Comparison of ENCODE assay signal across 18 cellular contexts in the genomic region with DNA sequence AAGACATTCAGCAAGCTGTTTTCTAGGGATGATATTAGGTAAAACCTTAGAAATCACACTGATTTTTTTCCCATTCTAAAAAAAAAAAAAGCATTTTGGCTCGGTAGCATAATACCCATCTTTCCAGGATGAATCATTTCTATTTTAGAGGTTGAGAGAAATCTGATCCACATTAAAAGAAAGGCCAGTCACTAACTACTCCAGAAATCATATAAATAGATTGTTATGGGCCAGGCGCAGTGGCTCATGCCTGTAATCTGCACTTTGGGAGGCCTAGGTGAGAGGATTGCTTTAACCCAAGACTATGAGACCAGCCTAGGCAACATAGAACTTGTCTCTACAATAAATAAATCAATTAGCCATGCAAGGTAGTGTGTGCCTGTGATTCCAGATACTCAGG.
DNase-seq lines count a peak whose midpoint lies in the region; ATAC-seq, FAIRE-seq and TF ChIP-seq lines count a peak whose summit lies in the region.
"Had no signal": no experiment of that assay in that cellular context is flagged by ENCODE, and none has a peak within 500 bp of the region (broad histone marks: within the 10 kb centered on the region; RNA-seq: fewer than 3 reads in every experiment).

No MANE protein-coding gene starts in this region.

- no peak overlapping the region for H4K8ac ChIP-seq in neuronal stem cell (ENCODE audit: low read depth, low read length)

- H2AFZ ChIP-seq in neuronal stem cell (ENCODE audit: low read length): no peak overlapping the region

- H3K4me3 ChIP-seq in A549 (no peak overlapping the region), bronchial epithelial cell (ENCODE audit: low read depth, low read length) (no peak overlapping the region), left lung (no peak overlapping the region), neuronal stem cell (ENCODE audit: low read length in 2 of 2) (no peak overlapping the region)

- DNase-seq in A549 (ENCODE audit: low read depth in 1 of 2, low spot score in 1 of 2) (peak in 1 of 2 experiments; percentile 13), HT1080 (ENCODE audit: low read depth) (peak; percentile 66), bronchial epithelial cell (ENCODE audit: low read depth) (peak; percentile 12), left lung (no peak), neuronal stem cell (ENCODE audit: low spot score) (no peak), MV-4-11 (lab: John Stamatoyannopoulos, UW) (no peak), foreskin melanocyte (no peak)
- DNase-seq: activated CD4-positive, alpha-beta T cell treated with anti-CD3 and anti-CD28 coated beads for 48 hours; activated gamma-delta T cell; cortex of kidney; kidney; MM.1S; naive thymus-derived CD8-positive, alpha-beta T cell; NCI-H2171 treated with DMSO at 0.1 percent for 48 hours; T-helper 1 cell had no signal

- no peaks in the 10 kb centered on the region for H3K79me1 ChIP-seq in neuronal stem cell (ENCODE audit: low read depth, low read length)

- peak overlapping the region; percentile 61 for H3K4me2 ChIP-seq in A549
- H3K4me2 ChIP-seq in neuronal stem cell (ENCODE audit: insufficient read depth, low read length, poor library complexity, severe bottlenecking): no peak overlapping the region

- no peak overlapping the region for H3K14ac ChIP-seq in neuronal stem cell (ENCODE audit: low read length)

- H3K18ac ChIP-seq in neuronal stem cell (ENCODE audit: low read length): no peak overlapping the region

- no peak for TF ChIP-seq CTCF in A549 (IDR thresholded peaks at IDR 0.05)
- TF ChIP-seq CTCF in bronchial epithelial cell (IDR thresholded peaks at IDR 0.05; ENCODE audit: insufficient read depth, low read length, severe bottlenecking): no peak
- no peak for TF ChIP-seq CTCF in left lung (IDR thresholded peaks at IDR 0.05)

- H2BK15ac ChIP-seq in neuronal stem cell (ENCODE audit: low read length): no peak overlapping the region

- TF ChIP-seq RAD21 in A549 (conservative IDR thresholded peaks at IDR 0.05 in 1 of 2, IDR thresholded peaks at IDR 0.05 in 1 of 2): no peak

- no peaks in the 10 kb centered on the region for H3K36me3 ChIP-seq in bronchial epithelial cell (ENCODE audit: control insufficient read depth, insufficient read depth, low read length)
- H3K36me3 ChIP-seq in left lung: no peaks in the 10 kb centered on the region
- H3K36me3 ChIP-seq in neuronal stem cell (replicated peaks in 1 of 2; ENCODE audit: control insufficient read depth in 2 of 2, insufficient read depth in 2 of 2, low read length in 2 of 2): no peaks in the 10 kb centered on the region

- H2AK5ac ChIP-seq in neuronal stem cell (ENCODE audit: low read depth, low read length): no peak overlapping the region

- CTCF ChIA-PET in A549 (lab: Yijun Ruan, JAX): interaction anchor here (1.6 to 3.3 kb wide), 3 partner anchors 34 to 150 kb away, joined by 3 to 15 read pairs (median 4); no protein-coding TSS in a partner anchor

- no peak for TF ChIP-seq POLR2A in A549 (IDR thresholded peaks at IDR 0.05; ENCODE audit: low read length)

- H2BK5ac ChIP-seq in neuronal stem cell (ENCODE audit: low read length): no peak overlapping the region

- H2BK120ac ChIP-seq in neuronal stem cell (ENCODE audit: low read depth, low read length): no peak overlapping the region

- H3K27me3 ChIP-seq in bronchial epithelial cell (ENCODE audit: control insufficient read depth, insufficient read depth, low read length) (no peaks in the 10 kb centered on the region), left lung (no peaks in the 10 kb centered on the region), neuronal stem cell (ENCODE audit: control insufficient read depth in 3 of 3, insufficient read depth in 3 of 3, low read depth in 1 of 3, low read length in 3 of 3) (no peaks in the 10 kb centered on the region)
- H3K27me3 ChIP-seq: foreskin keratinocyte had no signal

- H3K9me3 ChIP-seq in A549 (peaks cover 22% of the 10 kb centered on the region), left lung (peaks cover 0 to 13% of the 10 kb centered on the region in 2 donors), neuronal stem cell (replicated peaks in 1 of 2; ENCODE audit: control insufficient read depth in 2 of 2, insufficient read depth in 1 of 2, low read depth in 1 of 2, low read length in 2 of 2) (no peaks in the 10 kb centered on the region)

- WGBS in A549 (ENCODE audit: missing lambda C conversion rate): 41% methylated on average over 2 of the region's 2 CpGs
- whole genome bisulfite sequencing in neuronal stem cell (ENCODE audit: extremely low coverage in 2 of 2, insufficient read length in 2 of 2, insufficient replicate concordance in 1 of 2), 2 donors: no CpG with 5 or more reads among the region's 2 CpGs

- ATAC-seq in A549 (peak; percentile 51 to 52; a peak in 5 of 6 replicates), left lung (peak; percentile 44), GM21423 (IDR thresholded peaks at IDR 0.05; ENCODE audit: unreplicated experiment) (no peak)
- ATAC-seq: naive thymus-derived CD8-positive, alpha-beta T cell had no signal

- POLR2A ChIA-PET in A549 (lab: Yijun Ruan, JAX): interaction anchor here (0.7 kb wide), 1 partner anchor 87 kb away, joined by 3 read pairs; no protein-coding TSS in a partner anchor

- FAIRE-seq in A549 (lab: Jason Lieb, UNC) (no peak), bronchial epithelial cell (lab: Jason Lieb, UNC) (no peak)
- FAIRE-seq: GM12892, kidney had no signal

- H3K9ac ChIP-seq in neuronal stem cell (ENCODE audit: low read depth, low read length, poor library complexity): no peak overlapping the region

- H3K4me1 ChIP-seq in A549 (peaks cover 47% of the 10 kb centered on the region), left lung (no peaks in the 10 kb centered on the region), neuronal stem cell (ENCODE audit: control insufficient read depth in 2 of 2, insufficient read depth in 1 of 2, low read depth in 1 of 2, low read length in 2 of 2) (no peaks in the 10 kb centered on the region)
- H3K4me1 ChIP-seq: foreskin keratinocyte had no signal

- H3K23ac ChIP-seq in neuronal stem cell (ENCODE audit: low read depth, low read length, poor library complexity): no peak overlapping the region

- H3K27ac ChIP-seq in A549: peak overlapping the region; percentile 14 to 58; a peak in 5 of 6 replicates
- H3K27ac ChIP-seq in left lung: peak overlapping the region; percentile 20 to 44
- H3K27ac ChIP-seq in neuronal stem cell (replicated peaks; ENCODE audit: low read length): no peak overlapping the region
- H3K27ac ChIP-seq: foreskin keratinocyte had no signal

- H3K4ac ChIP-seq in neuronal stem cell (ENCODE audit: low read length): no peak overlapping the region

- intact Hi-C loops in left lung (cut with DNase I): no loop called here

- TF ChIP-seq EP300 in A549 (IDR thresholded peaks at IDR 0.05): no peak

- no peak overlapping the region for H4K91ac ChIP-seq in neuronal stem cell (ENCODE audit: low read depth, low read length, poor library complexity)

- no peak overlapping the region for H2BK12ac ChIP-seq in neuronal stem cell (ENCODE audit: low read length)

TF ChIP-seq in A549, 52 proteins besides CTCF, POLR2A, EP300 and RAD21:
- TF ChIP-seq JUN (IDR thresholded peaks at IDR 0.05) (no peak), FOSL2 (IDR thresholded peaks at IDR 0.05) (no peak), FOSL2 (CRISPR knock-in tag; IDR thresholded peaks at IDR 0.05) (0 out of 2 replicates have a peak, but pooled peaks have one; percentile 36)

Comparison
In these comparisons a context has a peak if more than half of its experiments do, and no peak if none do; other contexts are left out.
1. DNase-seq: peak in HT1080 (single experiment) and bronchial epithelial cell (single experiment); none in left lung (0 of 2), neuronal stem cell (single experiment), MV-4-11 (single experiment) and foreskin melanocyte (single experiment).